ENCODE assay signal across 20 cellular contexts in the genomic region with DNA sequence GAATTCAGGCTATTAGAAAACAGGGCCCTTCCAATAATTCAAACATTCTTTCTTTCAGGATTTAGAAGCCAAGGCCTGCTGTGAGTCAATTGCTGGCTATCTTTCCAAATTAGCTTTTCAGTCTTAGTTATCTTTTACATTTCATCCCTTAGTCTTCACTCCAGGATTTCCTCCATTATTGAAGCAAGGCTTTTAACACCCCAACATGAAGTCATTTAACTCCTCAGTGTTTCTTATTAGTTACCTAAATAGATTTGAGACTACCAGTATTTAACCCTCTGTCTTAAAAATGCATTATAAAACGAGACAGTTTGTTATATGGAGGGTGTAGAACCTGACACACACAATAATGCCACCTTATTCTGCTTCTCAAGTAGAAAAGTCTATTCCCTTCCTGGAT.
DNase-seq lines count a peak whose midpoint lies in the region; TF ChIP-seq lines count a peak whose summit lies in the region.
"Had no signal": no experiment of that assay in that cellular context is flagged by ENCODE, and none has a peak within 500 bp of the region (broad histone marks: within the 10 kb centered on the region; RNA-seq: fewer than 3 reads in every experiment).

No MANE protein-coding gene starts in this region.

- H3K4me1 Mint-ChIP-seq in brain = peaks cover 43% of the 10 kb centered on the region

- H3K27me3 Mint-ChIP-seq in brain = no peaks in the 10 kb centered on the region

- H3K9me3 Mint-ChIP-seq in brain = peaks cover 0 to 6% (median 2%) of the 10 kb centered on the region in 5 experiments

- no peak overlapping the region for H4K12ac ChIP-seq in trophoblast cell (ENCODE audit: low read depth, low read length)

- no peak for TF ChIP-seq CTCF in brain (conservative IDR thresholded peaks at IDR 0.05)

- H4K91ac ChIP-seq in trophoblast cell (ENCODE audit: low read depth, low read length) = peak overlapping the region; percentile 68

- peak overlapping the region; percentile 82 for H3K14ac ChIP-seq in trophoblast cell (ENCODE audit: low read length)

- H2BK5ac ChIP-seq in trophoblast cell (ENCODE audit: low read depth, low read length, poor library complexity) = peak overlapping the region; percentile 86

- WGBS in mesodermal cell (ENCODE audit: insufficient coverage in 2 of 2), 2 experiments = no CpG with 5 or more reads among the region's 1 CpG
- no CpG with 5 or more reads among the region's 1 CpG for WGBS in trophoblast cell (ENCODE audit: extremely low coverage, insufficient coverage, insufficient read length)

- H3K4me3 ChIP-seq in HUES6 (ENCODE audit: low read depth, low read length) = peak overlapping the region; percentile 14; the same call in 1 of the 2 replicates
- no peak overlapping the region for H3K4me3 ChIP-seq in mesodermal cell (ENCODE audit: extremely low read depth, insufficient read depth, low read length, poor library complexity, severe bottlenecking)
- no peak overlapping the region for H3K4me3 ChIP-seq in trophoblast cell (ENCODE audit: low read depth, low read length)
- H3K4me3 ChIP-seq: A549, MG63 had no signal

- no peak overlapping the region for H2BK120ac ChIP-seq in trophoblast cell (ENCODE audit: insufficient read depth, low read length, poor library complexity)

- DNase-seq in trophoblast cell = no peak
- no peak for DNase-seq in hypothalamus (lab: John Stamatoyannopoulos, UW)
- DNase-seq in AG08395 (ENCODE audit: low spot score) = no peak
- no peak for DNase-seq in NCI-H1436 (lab: John Stamatoyannopoulos, UW)
- DNase-seq: DMS79, HFFc6, IMR-90, MG63, NCI-H1048, NCI-H1436 treated with DMSO at 0.1 percent for 48 hours, NCI-H2029 treated with DMSO at 0.1 percent for 48 hours, NCI-H2171, NCI-H526, PC-3, SIG-M5 had no signal

- H3K9ac ChIP-seq in HUES6 (ENCODE audit: low read length) (peak overlapping the region; percentile 66), trophoblast cell (ENCODE audit: low read length) (no peak overlapping the region)

- no peak overlapping the region for H3K23ac ChIP-seq in trophoblast cell (ENCODE audit: low read length)

- H3K4me2 ChIP-seq in trophoblast cell (ENCODE audit: low read length) = no peak overlapping the region
- H3K4me2 ChIP-seq: A549 had no signal

- H3K79me1 ChIP-seq in trophoblast cell (ENCODE audit: low read length) = peaks cover 11% of the 10 kb centered on the region

- H3K27ac ChIP-seq in HUES6 (ENCODE audit: low read depth, low read length) = peak overlapping the region; percentile 88; the same call in 1 of the 2 replicates
- peak overlapping the region; percentile 89 for H3K27ac ChIP-seq in mesodermal cell (ENCODE audit: low read depth, low read length, severe bottlenecking)
- peak overlapping the region; percentile 98 for H3K27ac ChIP-seq in trophoblast cell (ENCODE audit: low read depth, low read length)
- H3K27ac ChIP-seq: A549, RWPE1 had no signal

- no peak overlapping the region for H2AFZ ChIP-seq in trophoblast cell (ENCODE audit: insufficient read depth, low read length, poor library complexity)

- H3K36me3 ChIP-seq in HUES6 (ENCODE audit: control insufficient read depth, insufficient read depth, low read length) (no peaks in the 10 kb centered on the region), mesodermal cell (ENCODE audit: control insufficient read depth, insufficient read depth, low read length) (no peaks in the 10 kb centered on the region), trophoblast cell (ENCODE audit: control insufficient read depth in 1 of 2, insufficient read depth in 2 of 2, low read length in 2 of 2) (no peaks in the 10 kb centered on the region)
- H3K36me3 ChIP-seq: MG63 had no signal

- H3K79me2 ChIP-seq in trophoblast cell (ENCODE audit: control insufficient read depth, insufficient read depth, low read length, poor library complexity) = no peaks in the 10 kb centered on the region

- no peak overlapping the region for H2AK5ac ChIP-seq in trophoblast cell (ENCODE audit: low read length)

- H3K27ac Mint-ChIP-seq in brain = peak overlapping the region in 3 of 5 experiments; percentile 73 to 89 (median 83)
- H3K27ac Mint-ChIP-seq: HFFc6 had no signal

- H3K18ac ChIP-seq in trophoblast cell (ENCODE audit: low read length) = no peak overlapping the region

- peaks cover 26% of the 10 kb centered on the region for H3K4me1 ChIP-seq in HUES6 (ENCODE audit: control insufficient read depth, insufficient read depth, low read length)
- H3K4me1 ChIP-seq in mesodermal cell (ENCODE audit: control insufficient read depth, insufficient read depth, low read length, poor library complexity, severe bottlenecking) = peaks cover 20% of the 10 kb centered on the region
- peaks cover 9 to 11% of the 10 kb centered on the region in 2 experiments for H3K4me1 ChIP-seq in trophoblast cell (ENCODE audit: control insufficient read depth in 1 of 2, insufficient read depth in 2 of 2, low read length in 2 of 2)
- H3K4me1 ChIP-seq: A549 had no signal

- peak overlapping the region; percentile 84 for H2BK12ac ChIP-seq in trophoblast cell (ENCODE audit: low read length)

- H3K4ac ChIP-seq in trophoblast cell (ENCODE audit: low read depth, low read length) = no peak overlapping the region

- H3K27me3 ChIP-seq in HUES6 (ENCODE audit: control insufficient read depth, insufficient read depth, low read length) = no peaks in the 10 kb centered on the region
- H3K27me3 ChIP-seq in trophoblast cell (ENCODE audit: insufficient read depth, low read length) = no peaks in the 10 kb centered on the region
- H3K27me3 ChIP-seq: MG63 had no signal

- H3K4me3 Mint-ChIP-seq in brain = peak overlapping the region in 2 of 5 experiments; percentile 19 to 20
- H3K4me3 Mint-ChIP-seq: HFFc6 had no signal

- H3K9me3 ChIP-seq in HUES6 (ENCODE audit: control insufficient read depth, insufficient read depth, low read depth, low read length) = no peaks in the 10 kb centered on the region
- H3K9me3 ChIP-seq in mesodermal cell (ENCODE audit: control insufficient read depth, low read length) = no peaks in the 10 kb centered on the region
- no peaks in the 10 kb centered on the region for H3K9me3 ChIP-seq in trophoblast cell (ENCODE audit: insufficient read depth, low read depth, low read length)
- H3K9me3 ChIP-seq: A549, MG63 had no signal

- peak overlapping the region; percentile 73 for H4K8ac ChIP-seq in trophoblast cell (ENCODE audit: low read depth, low read length)

- peaks cover 20% of the 10 kb centered on the region for H3K36me3 Mint-ChIP-seq in brain
